ENCODE assay signal across 24 cellular contexts in the genomic region with DNA sequence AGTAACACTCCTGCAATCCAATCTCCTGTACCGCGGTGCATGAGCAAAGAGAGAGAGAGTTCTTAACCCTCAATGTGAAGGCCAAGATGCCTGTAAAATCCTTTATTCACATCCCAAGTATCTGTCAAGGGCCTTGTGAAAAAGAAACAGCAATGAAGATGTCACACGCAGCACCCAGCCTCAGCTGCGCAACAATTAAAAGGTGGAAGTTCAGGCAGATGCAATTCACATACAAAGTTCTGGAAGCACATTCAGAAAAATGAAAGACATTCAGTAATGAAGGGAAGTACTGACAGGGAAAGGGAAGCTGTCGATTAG.
DNase-seq lines count a peak whose midpoint lies in the region; ATAC-seq and TF ChIP-seq lines count a peak whose summit lies in the region.
"Had no signal": no experiment of that assay in that cellular context is flagged by ENCODE, and none has a peak within 500 bp of the region (broad histone marks: within the 10 kb centered on the region; RNA-seq: fewer than 3 reads in every experiment).

No MANE protein-coding gene starts in this region.

- DNase-seq in right cardiac atrium: no peak
- DNase-seq in cardiac septum (ENCODE audit: low spot score): no peak
- DNase-seq in fibroblast of lung (ENCODE audit: low read depth in 2 of 2): no peak
- DNase-seq in omental fat pad (ENCODE audit: low spot score): no peak
- DNase-seq in NCI-H1436 (lab: John Stamatoyannopoulos, UW): no peak
- DNase-seq in head of caudate nucleus: no peak
- DNase-seq in T-cell: no peak
- DNase-seq: activated CD4-positive, alpha-beta T cell treated with anti-CD3 and anti-CD28 coated beads for 36 hours; activated naive CD4-positive, alpha-beta T cell treated with Interleukin-2 at 50 U/mL for 16 hours; activated T-cell treated with anti-CD3 and anti-CD28 coated beads, Interleukin-2, amount 50 U/mL, for 4 hours; COR-L47; DMS79; GF-D8; mesendoderm; NCI-H1694; NCI-H2171 treated with DMSO at 0.1 percent for 48 hours; NCI-H526; pancreas; SJCRH30; stimulated activated CD4-positive, alpha-beta T cell treated with anti-CD3 and anti-CD28 coated beads, Interleukin-15, amount 100 ng/mL, for 24 hours; T-helper 17 cell had no signal

- H3K4me3 ChIP-seq in right cardiac atrium (ENCODE audit: low read length) (no peak overlapping the region), fibroblast of lung (replicated peaks in 1 of 4; ENCODE audit: control extremely low read depth in 1 of 4, insufficient read depth in 1 of 4, low read depth in 3 of 4, low read length in 4 of 4) (no peak overlapping the region)
- H3K4me3 ChIP-seq: pancreas, right atrium auricular region, SJCRH30, tibial nerve had no signal

- H3K4me1 Mint-ChIP-seq in T-cell: peaks cover 0 to 18% (median 17%) of the 10 kb centered on the region in 3 donors

- H3K9me3 Mint-ChIP-seq in T-cell: no peaks in the 10 kb centered on the region
- H3K9me3 Mint-ChIP-seq: activated T-cell treated with anti-CD3 and anti-CD28 coated beads, Interleukin-2, amount 50 U/mL, for 4 hours had no signal

- H3K9me3 ChIP-seq in right cardiac atrium (ENCODE audit: control insufficient read depth, low read length) (no peaks in the 10 kb centered on the region), fibroblast of lung (ENCODE audit: control insufficient read depth, insufficient read depth, low read depth, low read length) (no peaks in the 10 kb centered on the region)
- H3K9me3 ChIP-seq: pancreas, right atrium auricular region, SJCRH30, tibial nerve had no signal

- no peak overlapping the region for H3K4me2 ChIP-seq in fibroblast of lung (ENCODE audit: extremely low read depth, insufficient read depth, low read length)

- POLR2A ChIA-PET in T-cell (lab: Charles Lee): no interaction called here

- H3K27me3 ChIP-seq in right cardiac atrium (ENCODE audit: control insufficient read depth, insufficient read depth): no peaks in the 10 kb centered on the region
- H3K27me3 ChIP-seq in fibroblast of lung (ENCODE audit: control insufficient read depth, insufficient read depth, low read length): no peaks in the 10 kb centered on the region
- H3K27me3 ChIP-seq: pancreas, right atrium auricular region, SJCRH30, tibial nerve had no signal

- H3K27me3 Mint-ChIP-seq in T-cell: no peaks in the 10 kb centered on the region
- H3K27me3 Mint-ChIP-seq: activated CD4-positive, alpha-beta T cell treated with anti-CD3 and anti-CD28 coated beads for 36 hours; T-helper 17 cell had no signal

- H3K36me3 ChIP-seq in fibroblast of lung (ENCODE audit: control insufficient read depth, insufficient read depth, low read length): peaks cover 1% of the 10 kb centered on the region

- no peak overlapping the region for H3K9ac ChIP-seq in fibroblast of lung (ENCODE audit: insufficient read depth, low read length)

- intact Hi-C loops in right cardiac atrium (cut with DNase I): no loop called here
- intact Hi-C loops in cardiac septum (cut with DNase I): no loop called here
- intact Hi-C loops in head of caudate nucleus (cut with DNase I): no loop called here

- TF ChIP-seq CTCF in fibroblast of lung (conservative IDR thresholded peaks at IDR 0.05 in 1 of 2, IDR thresholded peaks at IDR 0.05 in 1 of 2; ENCODE audit: low read depth in 1 of 2, low read length in 2 of 2) (no peak), omental fat pad (IDR thresholded peaks at IDR 0.05) (no peak)

- H3K79me2 ChIP-seq in fibroblast of lung (ENCODE audit: control insufficient read depth, insufficient read depth, low read length): no peaks in the 10 kb centered on the region

- H3K36me3 Mint-ChIP-seq in T-cell: peaks cover 66% of the 10 kb centered on the region

- CTCF ChIA-PET in T-cell (lab: Charles Lee): no interaction called here

- H3K4me1 ChIP-seq in right cardiac atrium (ENCODE audit: control insufficient read depth, insufficient read depth, low read length): peaks cover 3% of the 10 kb centered on the region
- peaks cover 11% of the 10 kb centered on the region for H3K4me1 ChIP-seq in fibroblast of lung (ENCODE audit: control insufficient read depth, extremely low read depth, insufficient read depth, low read length)
- H3K4me1 ChIP-seq: SJCRH30 had no signal

- no peak overlapping the region for H2AFZ ChIP-seq in fibroblast of lung (ENCODE audit: low read length)

- no peak for ATAC-seq in right cardiac atrium
- ATAC-seq in omental fat pad (ENCODE audit: low FRiP score): peak; percentile 12
- no peak for ATAC-seq in HG03521 (IDR thresholded peaks at IDR 0.05; ENCODE audit: unreplicated experiment)
- no peak for ATAC-seq in T-cell (replicated peaks in 1 of 4)
- ATAC-seq: activated CD4-positive, alpha-beta T cell treated with anti-CD3 and anti-CD28 coated beads for 36 hours; activated T-cell treated with anti-CD3 and anti-CD28 coated beads, Interleukin-2, amount 50 U/mL, for 4 hours; T-helper 17 cell had no signal

- 72% methylated on average over 5 of the region's 5 CpGs for WGBS in right cardiac atrium

- no peak overlapping the region for H3K4me3 Mint-ChIP-seq in T-cell
- H3K4me3 Mint-ChIP-seq: activated CD4-positive, alpha-beta T cell treated with anti-CD3 and anti-CD28 coated beads for 36 hours; activated T-cell treated with anti-CD3 and anti-CD28 coated beads, Interleukin-2, amount 50 U/mL, for 4 hours; T-helper 17 cell had no signal

- H3K27ac ChIP-seq in right cardiac atrium (ENCODE audit: low read length): peak overlapping the region; percentile 43
- peak overlapping the region; percentile 33 for H3K27ac ChIP-seq in fibroblast of lung (ENCODE audit: insufficient read depth, low read length)
- H3K27ac ChIP-seq: pancreas, SJCRH30, tibial nerve had no signal

- H3K27ac Mint-ChIP-seq in T-cell: no peak overlapping the region
- H3K27ac Mint-ChIP-seq: activated CD4-positive, alpha-beta T cell treated with anti-CD3 and anti-CD28 coated beads for 36 hours had no signal

- no peaks in the 10 kb centered on the region for H4K20me1 ChIP-seq in fibroblast of lung (ENCODE audit: control insufficient read depth, extremely low read depth, insufficient read depth, low read length)
